ENCODE assay signal across 8 cellular contexts in genomic region chr7:144836545-144836842, GRCh38. TPM values are rescaled to one million over a fixed set of nuclear protein-coding genes. Genes with fewer than 3 reads are reported as not detected.
DNase-seq lines count a peak whose midpoint lies in the region; ATAC-seq and TF ChIP-seq lines count a peak whose summit lies in the region.

No MANE protein-coding gene starts in this region.

- no peaks in the 10 kb centered on the region for H3K36me3 Mint-ChIP-seq in activated CD4-positive, alpha-beta T cell treated with anti-CD3 and anti-CD28 coated beads for 36 hours (ENCODE audit: low read depth)
- peaks cover 12% of the 10 kb centered on the region for H3K36me3 Mint-ChIP-seq in activated naive CD8-positive, alpha-beta T cell treated with anti-CD3 and anti-CD28 coated beads, Interleukin-2, amount 10 ng/mL, durations not matched to agents 7 days and 5 days

- POLR2A ChIA-PET in activated CD4-positive, alpha-beta T cell treated with anti-CD3 and anti-CD28 coated beads for 36 hours (lab: Charles Lee) = interaction anchor here (1.0 to 1.8 kb wide), 3 partner anchors 15 to 98 kb away, joined by 3 to 16 read pairs (median 6); no protein-coding TSS in a partner anchor
- POLR2A ChIA-PET in activated naive CD8-positive, alpha-beta T cell treated with anti-CD3 and anti-CD28 coated beads, Interleukin-2, amount 10 ng/mL, durations not matched to agents 7 days and 5 days (lab: Charles Lee) = interaction anchor here (0.9 to 4.4 kb wide), 8 partner anchors 9 to 41 kb away, joined by 3 to 96 read pairs (median 6); no protein-coding TSS in a partner anchor

- H3K27ac ChIP-seq in lower lobe of right lung (peak overlapping the region; percentile 96), substantia nigra (ENCODE audit: low read depth, low read length, poor library complexity, severe bottlenecking) (peak overlapping the region; percentile 87)

- no peak for TF ChIP-seq CTCF in lower lobe of right lung (IDR thresholded peaks at IDR 0.05)

- H3K27ac Mint-ChIP-seq in activated CD4-positive, alpha-beta T cell treated with anti-CD3 and anti-CD28 coated beads for 36 hours = peak overlapping the region; percentile 92
- H3K27ac Mint-ChIP-seq in activated naive CD8-positive, alpha-beta T cell treated with anti-CD3 and anti-CD28 coated beads, Interleukin-2, amount 10 ng/mL, durations not matched to agents 7 days and 5 days = peak overlapping the region; percentile 91

- intact Hi-C loops in activated CD4-positive, alpha-beta T cell treated with anti-CD3 and anti-CD28 coated beads for 36 hours (cut with DNase I, micrococcal nuclease) = loop anchor here in 1 of 2 experiments (5.0 kb wide), 1 partner anchor 99 kb away; no protein-coding TSS in a partner anchor
- intact Hi-C loops in lower lobe of right lung (cut with DNase I) = no loop called here

- H3K4me1 ChIP-seq in lower lobe of right lung = peaks cover 22% of the 10 kb centered on the region

- H3K27me3 ChIP-seq in lower lobe of right lung (ENCODE audit: low read depth) = no peaks in the 10 kb centered on the region

- CTCF ChIA-PET in activated CD4-positive, alpha-beta T cell treated with anti-CD3 and anti-CD28 coated beads for 36 hours (lab: Charles Lee) = interaction anchor here (0.7 to 2.4 kb wide), 6 partner anchors 25 to 98 kb away, joined by 3 to 6 read pairs (median 4); no protein-coding TSS in a partner anchor

- peak overlapping the region; percentile 67 for H3K4me3 ChIP-seq in lower lobe of right lung

- H3K9me3 Mint-ChIP-seq in activated CD4-positive, alpha-beta T cell treated with anti-CD3 and anti-CD28 coated beads for 36 hours (ENCODE audit: low read depth) = peaks cover 19% of the 10 kb centered on the region
- H3K9me3 Mint-ChIP-seq in activated naive CD8-positive, alpha-beta T cell treated with anti-CD3 and anti-CD28 coated beads, Interleukin-2, amount 10 ng/mL, durations not matched to agents 7 days and 5 days = peaks cover 16% of the 10 kb centered on the region

- no peak for DNase-seq in activated CD4-positive, alpha-beta T cell treated with anti-CD3 and anti-CD28 coated beads for 36 hours
- no peak for DNase-seq in activated CD4-positive, alpha-beta T cell treated with anti-CD3 and anti-CD28 coated beads, Interleukin-2, amount 50 U/mL, for 1 hour
- DNase-seq in activated naive CD8-positive, alpha-beta T cell treated with anti-CD3 and anti-CD28 coated beads, Interleukin-2, amount 10 ng/mL, durations not matched to agents 7 days and 5 days = no peak
- DNase-seq in lower lobe of right lung (no peak), substantia nigra (lab: John Stamatoyannopoulos, UW) (peak in 1 of 49 donors; percentile 1), activated gamma-delta T cell treated with Interleukin-2 at 50 U/mL for 16 hours (no peak)

- H3K36me3 ChIP-seq in lower lobe of right lung = no peaks in the 10 kb centered on the region

- peaks cover 32% of the 10 kb centered on the region for H3K4me1 Mint-ChIP-seq in activated CD4-positive, alpha-beta T cell treated with anti-CD3 and anti-CD28 coated beads for 36 hours
- H3K4me1 Mint-ChIP-seq in activated naive CD8-positive, alpha-beta T cell treated with anti-CD3 and anti-CD28 coated beads, Interleukin-2, amount 10 ng/mL, durations not matched to agents 7 days and 5 days = peaks cover 19% of the 10 kb centered on the region

- H3K9me3 ChIP-seq in lower lobe of right lung = no peaks in the 10 kb centered on the region

- no peak for ATAC-seq in activated CD4-positive, alpha-beta T cell treated with anti-CD3 and anti-CD28 coated beads for 36 hours
- no peak for ATAC-seq in activated naive CD8-positive, alpha-beta T cell treated with anti-CD3 and anti-CD28 coated beads, Interleukin-2, amount 10 ng/mL, durations not matched to agents 7 days and 5 days (ENCODE audit: low read depth)
- ATAC-seq in lower lobe of right lung (no peak), GM19395 (IDR thresholded peaks at IDR 0.05; ENCODE audit: unreplicated experiment) (no peak), GM19324 (IDR thresholded peaks at IDR 0.05; ENCODE audit: low FRiP score, unreplicated experiment) (no peak)

- no peaks in the 10 kb centered on the region for H3K27me3 Mint-ChIP-seq in activated CD4-positive, alpha-beta T cell treated with anti-CD3 and anti-CD28 coated beads for 36 hours
- H3K27me3 Mint-ChIP-seq in activated naive CD8-positive, alpha-beta T cell treated with anti-CD3 and anti-CD28 coated beads, Interleukin-2, amount 10 ng/mL, durations not matched to agents 7 days and 5 days = no peaks in the 10 kb centered on the region

- peak overlapping the region; percentile 91 for H3K4me3 Mint-ChIP-seq in activated CD4-positive, alpha-beta T cell treated with anti-CD3 and anti-CD28 coated beads for 36 hours
- H3K4me3 Mint-ChIP-seq in activated naive CD8-positive, alpha-beta T cell treated with anti-CD3 and anti-CD28 coated beads, Interleukin-2, amount 10 ng/mL, durations not matched to agents 7 days and 5 days = peak overlapping the region; percentile 80

RNA-seq across cellular contexts. Expression of gene TPK1, which starts 0.6 kb away (rescaled TPM):
- 10 to 100 TPM; 16.5 to 16.6 TPM for total RNA-seq in activated CD4-positive, alpha-beta T cell treated with anti-CD3 and anti-CD28 coated beads for 36 hours
- 10 to 100 TPM; 17.7 to 21.0 TPM for total RNA-seq in activated naive CD8-positive, alpha-beta T cell treated with anti-CD3 and anti-CD28 coated beads, Interleukin-2, amount 10 ng/mL, durations not matched to agents 7 days and 5 days
- 9.0 TPM for total RNA-seq in lower lobe of right lung
